Comparison of ENCODE assay signal across 8 cellular contexts in the genomic region with DNA sequence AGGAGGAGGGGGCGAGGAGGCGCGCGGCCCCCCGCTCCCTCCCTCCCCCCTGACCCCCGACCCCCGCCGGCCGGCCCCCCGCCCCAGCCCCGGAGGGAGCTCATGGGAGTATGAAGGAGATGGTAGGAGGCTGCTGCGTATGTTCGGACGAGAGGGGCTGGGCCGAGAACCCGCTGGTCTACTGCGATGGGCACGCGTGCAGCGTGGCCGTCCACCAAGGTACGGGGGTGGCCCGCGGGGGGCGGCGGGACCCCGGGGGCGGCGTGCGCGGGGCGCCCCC. TPM values are rescaled to one million over a fixed set of nuclear protein-coding genes. Genes with fewer than 3 reads are reported as not detected.
A peak's percentile ranks its signal among the peaks of the same experiment; 100 is the strongest.
DNase-seq lines count a peak whose midpoint lies in the region; ATAC-seq and TF ChIP-seq lines count a peak whose summit lies in the region.

No MANE protein-coding gene starts in this region.

- peaks cover 53% of the 10 kb centered on the region for H3K4me1 ChIP-seq in DND-41 (ENCODE audit: insufficient read depth, low read length)
- H3K4me1 ChIP-seq in endodermal cell (ENCODE audit: control insufficient read depth, insufficient read depth, low read length), result peaks cover 8% of the 10 kb centered on the region

- 0% methylated on average over 21 of the region's 32 CpGs; no CpG with 5 or more reads in 1 of the 2 experiments for WGBS in endodermal cell (ENCODE audit: insufficient coverage in 1 of 2, insufficient read length in 1 of 2), 2 experiments

- H3K36me3 Mint-ChIP-seq in endodermal cell (ENCODE audit: low read depth) (peaks cover 27% of the 10 kb centered on the region), osteocyte (ENCODE audit: unreplicated experiment) (peaks cover 17% of the 10 kb centered on the region)

- no peaks in the 10 kb centered on the region for H3K9me3 ChIP-seq in DND-41 (ENCODE audit: insufficient read depth, low read length, severe bottlenecking)
- H3K9me3 ChIP-seq in endodermal cell (ENCODE audit: control insufficient read depth, low read length), result no peaks in the 10 kb centered on the region

- peaks cover 65% of the 10 kb centered on the region for H3K79me2 ChIP-seq in DND-41 (ENCODE audit: insufficient read depth, low read length)

- H3K4me3 ChIP-seq in DND-41 (ENCODE audit: low read depth in 1 of 2, low read length in 2 of 2) (peak overlapping the region; percentile 26 to 94; a peak in 3 of 4 replicates), endodermal cell (ENCODE audit: low read length) (peak overlapping the region; percentile 91)

- peaks cover 37% of the 10 kb centered on the region for H3K36me3 ChIP-seq in DND-41 (ENCODE audit: insufficient read depth, low read length)
- peaks cover 31% of the 10 kb centered on the region for H3K36me3 ChIP-seq in endodermal cell (ENCODE audit: control insufficient read depth, insufficient read depth, low read length)

- H2AFZ ChIP-seq in DND-41 (ENCODE audit: low read depth, low read length), result no peak overlapping the region

- peaks cover 36% of the 10 kb centered on the region for H3K27me3 Mint-ChIP-seq in endodermal cell (ENCODE audit: insufficient read depth)
- no peaks in the 10 kb centered on the region for H3K27me3 Mint-ChIP-seq in osteocyte (ENCODE audit: unreplicated experiment)

- no peaks in the 10 kb centered on the region for H3K9me3 Mint-ChIP-seq in endodermal cell
- no peaks in the 10 kb centered on the region for H3K9me3 Mint-ChIP-seq in osteocyte (ENCODE audit: unreplicated experiment)

- H3K4me3 Mint-ChIP-seq in endodermal cell (peak overlapping the region; percentile 83), osteocyte (ENCODE audit: unreplicated experiment) (peak overlapping the region; percentile 88)

- TF ChIP-seq CTCF in DND-41 (IDR thresholded peaks at IDR 0.05; ENCODE audit: borderline replicate concordance, extremely low read depth, low read length, poor library complexity, severe bottlenecking) (no peak), endodermal cell (conservative IDR thresholded peaks at IDR 0.05) (no peak), osteocyte (IDR thresholded peaks at IDR 0.05) (no peak)

- no peak overlapping the region for H3K27ac Mint-ChIP-seq in endodermal cell
- H3K27ac Mint-ChIP-seq in osteocyte (ENCODE audit: unreplicated experiment), result no peak overlapping the region

- H3K9ac ChIP-seq in DND-41 (ENCODE audit: low read depth, low read length), result peak overlapping the region; percentile 90
- no peak overlapping the region for H3K9ac ChIP-seq in endodermal cell (ENCODE audit: extremely low read depth, low read length, poor library complexity, severe bottlenecking)

- H3K4me2 ChIP-seq in DND-41 (ENCODE audit: insufficient read depth, low read length), result peak overlapping the region; percentile 79

- H3K4me1 Mint-ChIP-seq in endodermal cell (peaks cover 48% of the 10 kb centered on the region), osteocyte (ENCODE audit: unreplicated experiment) (peaks cover 50% of the 10 kb centered on the region)

- ATAC-seq in DND-41 (ENCODE audit: insufficient read depth, low read depth), result no peak
- ATAC-seq in HG03159 (IDR thresholded peaks at IDR 0.05; ENCODE audit: unreplicated experiment), result no peak

- H3K27ac ChIP-seq in DND-41 (ENCODE audit: low read length) (peak overlapping the region; percentile 75), endodermal cell (ENCODE audit: low read depth, low read length) (no peak overlapping the region)

- DNase-seq in DND-41 (no peak), OCI-M1 (lab: John Stamatoyannopoulos, UW) (peak; percentile 35), endodermal cell (no peak), osteocyte (ENCODE audit: extremely low spot score, unreplicated experiment) (no peak), NCI-H2196 (lab: John Stamatoyannopoulos, UW; ENCODE audit: unreplicated experiment) (no peak), NOMO-1 treated with dmso at 0.1 percent for 144 hours (lab: John Stamatoyannopoulos, UW; ENCODE audit: unreplicated experiment) (no peak), COLO829 (ENCODE audit: low spot score) (no peak)

- H3K27me3 ChIP-seq in DND-41 (ENCODE audit: insufficient read depth, low read length, poor library complexity) (no peaks in the 10 kb centered on the region), endodermal cell (ENCODE audit: control insufficient read depth, insufficient read depth, low read length, poor library complexity, severe bottlenecking) (peaks cover 16% of the 10 kb centered on the region)

- H4K20me1 ChIP-seq in DND-41 (ENCODE audit: insufficient read depth, low read length), result peaks cover 35% of the 10 kb centered on the region

RNA-seq across cellular contexts. Expression of a gene that starts 0.4 kb away (rescaled TPM):
- total RNA-seq in endodermal cell (100 to 1,000 TPM; 112 to 127 TPM), osteocyte (96.1 and 107 TPM in 2 replicates)
- polyA plus RNA-seq in endodermal cell (2013, experiment 1 of 2), result 54.4 TPM
- 49.1 TPM for polyA plus RNA-seq in endodermal cell (2013, experiment 2 of 2)

RNA-seq across cellular contexts. Expression of a gene that starts 24.7 kb away (rescaled TPM):
- total RNA-seq in endodermal cell, result 10 to 100 TPM in 1 of 2 donors, 1 to 10 TPM in 1; 8.9 to 11.2 TPM
- 5.7 TPM for polyA plus RNA-seq in endodermal cell (2013, experiment 1 of 2)
- 6.3 TPM for polyA plus RNA-seq in endodermal cell (2013, experiment 2 of 2)
- 15.0 and 16.7 TPM in 2 replicates for total RNA-seq in osteocyte

RNA-seq across cellular contexts. Expression of a gene that starts 30.7 kb away (rescaled TPM):
- total RNA-seq in endodermal cell (1 to 10 TPM; 3.2 to 5.0 TPM), osteocyte (1.0 TPM in 2 replicates)
- polyA plus RNA-seq in endodermal cell (2013, experiment 1 of 2), result 13.5 TPM
- 12.8 TPM for polyA plus RNA-seq in endodermal cell (2013, experiment 2 of 2)

RNA-seq across cellular contexts. Expression of a gene that starts 42.7 kb away (rescaled TPM):
- total RNA-seq in endodermal cell (100 to 1,000 TPM; 101 to 106 TPM), osteocyte (66.1 and 66.9 TPM in 2 replicates)
- 83.8 TPM for polyA plus RNA-seq in endodermal cell (2013, experiment 1 of 2)
- 72.3 TPM for polyA plus RNA-seq in endodermal cell (2013, experiment 2 of 2)

RNA-seq across cellular contexts. Expression of a gene that starts 47.1 kb away (rescaled TPM):
- total RNA-seq in endodermal cell (100 to 1,000 TPM; 192 to 244 TPM), osteocyte (144 TPM in 2 replicates)
- 230 TPM for polyA plus RNA-seq in endodermal cell (2013, experiment 1 of 2)
- 230 TPM for polyA plus RNA-seq in endodermal cell (2013, experiment 2 of 2)
